22 cellular contexts compared by ENCODE assay signal in the genomic region with DNA sequence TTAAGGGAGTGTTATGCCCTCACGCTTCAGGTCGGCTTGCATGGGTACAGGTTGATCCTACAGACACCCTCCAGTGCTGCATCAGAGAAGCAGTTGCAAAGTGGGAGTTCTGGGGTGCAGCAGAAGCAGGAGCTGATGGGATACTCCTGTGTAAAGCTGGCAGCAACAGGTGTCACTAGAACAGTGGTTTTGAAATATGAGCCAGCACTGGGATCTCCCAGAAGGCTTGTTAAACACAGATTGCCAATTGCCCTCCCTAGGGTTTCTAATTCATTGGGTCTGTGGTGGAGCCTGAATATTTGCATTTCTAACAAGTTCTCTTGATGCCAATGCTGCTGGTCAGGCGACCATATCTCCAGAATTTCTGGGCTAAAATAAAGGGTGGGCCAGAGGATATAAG.
A peak's percentile ranks its signal among the peaks of the same experiment; 100 is the strongest.
DNase-seq lines count a peak whose midpoint lies in the region; ATAC-seq lines count a peak whose summit lies in the region.
"Had no signal": no experiment of that assay in that cellular context is flagged by ENCODE, and none has a peak within 500 bp of the region (broad histone marks: within the 10 kb centered on the region; RNA-seq: fewer than 3 reads in every experiment).

No MANE protein-coding gene starts in this region.

- H3K4me3 ChIP-seq in SJCRH30, result no peak overlapping the region
- H3K4me3 ChIP-seq: right lobe of liver, suprapubic skin, upper lobe of right lung had no signal

- peaks cover 6% of the 10 kb centered on the region for H3K27me3 Mint-ChIP-seq in activated T-cell treated with anti-CD3 and anti-CD28 coated beads, Interleukin-2, amount 50 U/mL, for 24 hours
- H3K27me3 Mint-ChIP-seq: stimulated activated memory B cell treated with anti-CD40 and anti-IgM and Interleukin-4, amounts not matched to agents 10 μg/mL and 1 μg/mL and 100 μg/mL, for 72 hours had no signal

- H3K9me3 ChIP-seq in SJCRH30 (replicated peaks), result no peaks in the 10 kb centered on the region
- H3K9me3 ChIP-seq: right lobe of liver, suprapubic skin, upper lobe of right lung had no signal

- no peaks in the 10 kb centered on the region for H3K36me3 Mint-ChIP-seq in activated naive CD4-positive, alpha-beta T cell treated with anti-CD3 and anti-CD28 coated beads, Interleukin-2, amount 50 U/mL, for 72 hours
- H3K36me3 Mint-ChIP-seq in activated T-cell treated with anti-CD3 and anti-CD28 coated beads, Interleukin-2, amount 50 U/mL, for 24 hours (ENCODE audit: low read depth), result no peaks in the 10 kb centered on the region
- H3K36me3 Mint-ChIP-seq: CD14-positive monocyte; stimulated activated memory B cell treated with anti-CD40 and anti-IgM and Interleukin-4, amounts not matched to agents 10 μg/mL and 1 μg/mL and 100 μg/mL, for 72 hours had no signal

- H3K27ac ChIP-seq in SJCRH30, result no peak overlapping the region
- H3K27ac ChIP-seq: brain microvascular endothelial cell, right lobe of liver, suprapubic skin, upper lobe of right lung had no signal

- no peaks in the 10 kb centered on the region for H3K36me3 ChIP-seq in SJCRH30
- H3K36me3 ChIP-seq: brain microvascular endothelial cell, right lobe of liver, suprapubic skin, upper lobe of right lung had no signal

- no peak overlapping the region for H3K4me3 Mint-ChIP-seq in activated T-cell treated with anti-CD3 and anti-CD28 coated beads, Interleukin-2, amount 50 U/mL, for 24 hours
- H3K4me3 Mint-ChIP-seq: activated naive CD4-positive, alpha-beta T cell treated with anti-CD3 and anti-CD28 coated beads for 36 hours; activated T-helper 1 cell treated with anti-CD3 and anti-CD28 coated beads, Interleukin-12 subunit alpha, Interleukin-12 subunit beta, Interleukin-2, Interleukin-4 antibody, amounts not matched to agents 30 ng/mL and 10 ng/mL and 1 ng/mL, durations not matched to agents 14 hours and 24 hours and 36 hours; CD14-positive monocyte; stimulated activated memory B cell treated with anti-CD40 and anti-IgM and Interleukin-4, amounts not matched to agents 10 μg/mL and 1 μg/mL and 100 μg/mL, for 72 hours had no signal

- no peaks in the 10 kb centered on the region for H3K27me3 ChIP-seq in SJCRH30
- H3K27me3 ChIP-seq: brain microvascular endothelial cell, right lobe of liver, suprapubic skin had no signal

- peaks cover 17% of the 10 kb centered on the region for H3K4me1 ChIP-seq in SJCRH30
- H3K4me1 ChIP-seq: right lobe of liver, suprapubic skin, upper lobe of right lung had no signal

- peak; percentile 76 for DNase-seq in DMS 273 treated with DMSO at 0.1 percent for 48 hours (lab: John Stamatoyannopoulos, UW)
- peak; percentile 30 for DNase-seq in NCI-H1092 treated with DMSO at 0.1 percent for 48 hours (lab: John Stamatoyannopoulos, UW)
- DNase-seq in NCI-H2107 treated with DMSO at 0.1 percent for 48 hours (lab: John Stamatoyannopoulos, UW; ENCODE audit: unreplicated experiment), result peak; percentile 95
- DNase-seq in SJCRH30, result peak; percentile 67 to 83
- DNase-seq in activated CD4-positive, alpha-beta T cell treated with anti-CD3 and anti-CD28 coated beads, Interleukin-2, amount 50 U/mL, for 48 hours, result no peak
- DNase-seq in activated naive CD4-positive, alpha-beta T cell treated with anti-CD3 and anti-CD28 coated beads, Interleukin-2, amount 50 U/mL, for 72 hours (ENCODE audit: low spot score in 2 of 2), result no peak
- DNase-seq in activated T-cell treated with anti-CD3 and anti-CD28 coated beads, Interleukin-2, amount 50 U/mL, for 24 hours, result no peak
- DNase-seq: activated naive CD4-positive, alpha-beta T cell treated with anti-CD3 and anti-CD28 coated beads for 36 hours; brain microvascular endothelial cell; Calu3; Karpas-422; left ventricle myocardium superior; NCI-H226; right lobe of liver; stimulated activated CD4-positive, alpha-beta T cell treated with anti-CD3 and anti-CD28 coated beads, Interleukin-4, amount 100 ng/mL, for 4 hours; upper lobe of right lung had no signal

- no peaks in the 10 kb centered on the region for H3K4me1 Mint-ChIP-seq in activated T-cell treated with anti-CD3 and anti-CD28 coated beads, Interleukin-2, amount 50 U/mL, for 24 hours (ENCODE audit: low read depth)
- H3K4me1 Mint-ChIP-seq: CD14-positive monocyte; stimulated activated memory B cell treated with anti-CD40 and anti-IgM and Interleukin-4, amounts not matched to agents 10 μg/mL and 1 μg/mL and 100 μg/mL, for 72 hours had no signal

- peaks cover 0 to 6% of the 10 kb centered on the region in 2 donors for H3K9me3 Mint-ChIP-seq in activated naive CD4-positive, alpha-beta T cell treated with anti-CD3 and anti-CD28 coated beads, Interleukin-2, amount 50 U/mL, for 72 hours
- H3K9me3 Mint-ChIP-seq in activated T-cell treated with anti-CD3 and anti-CD28 coated beads, Interleukin-2, amount 50 U/mL, for 24 hours, result no peaks in the 10 kb centered on the region
- H3K9me3 Mint-ChIP-seq: activated naive CD4-positive, alpha-beta T cell treated with anti-CD3 and anti-CD28 coated beads for 36 hours; activated T-helper 1 cell treated with anti-CD3 and anti-CD28 coated beads, Interleukin-12 subunit alpha, Interleukin-12 subunit beta, Interleukin-2, Interleukin-4 antibody, amounts not matched to agents 30 ng/mL and 10 ng/mL and 1 ng/mL, durations not matched to agents 14 hours and 24 hours and 36 hours; stimulated activated memory B cell treated with anti-CD40 and anti-IgM and Interleukin-4, amounts not matched to agents 10 μg/mL and 1 μg/mL and 100 μg/mL, for 72 hours had no signal

- no peak overlapping the region for H3K27ac Mint-ChIP-seq in activated naive CD4-positive, alpha-beta T cell treated with anti-CD3 and anti-CD28 coated beads, Interleukin-2, amount 50 U/mL, for 72 hours
- no peak overlapping the region for H3K27ac Mint-ChIP-seq in activated T-cell treated with anti-CD3 and anti-CD28 coated beads, Interleukin-2, amount 50 U/mL, for 24 hours
- H3K27ac Mint-ChIP-seq: activated naive CD4-positive, alpha-beta T cell treated with anti-CD3 and anti-CD28 coated beads for 36 hours; activated T-helper 1 cell treated with anti-CD3 and anti-CD28 coated beads, Interleukin-12 subunit alpha, Interleukin-12 subunit beta, Interleukin-2, Interleukin-4 antibody, amounts not matched to agents 30 ng/mL and 10 ng/mL and 1 ng/mL, durations not matched to agents 14 hours and 24 hours and 36 hours; progenitor cell of endocrine pancreas; stimulated activated memory B cell treated with anti-CD40 and anti-IgM and Interleukin-4, amounts not matched to agents 10 μg/mL and 1 μg/mL and 100 μg/mL, for 72 hours had no signal

- ATAC-seq in activated naive CD4-positive, alpha-beta T cell treated with anti-CD3 and anti-CD28 coated beads, Interleukin-2, amount 50 U/mL, for 72 hours, result no peak
- ATAC-seq: HepG2; left ventricle myocardium superior; right lobe of liver; stimulated activated memory B cell treated with anti-CD40 and anti-IgM and Interleukin-4, amounts not matched to agents 10 μg/mL and 1 μg/mL and 100 μg/mL, for 72 hours; upper lobe of right lung had no signal

Comparison
In these comparisons a context has a peak if more than half of its experiments do, and no peak if none do; other contexts are left out.
1. DNase-seq: peak in DMS 273 treated with DMSO at 0.1 percent for 48 hours (single experiment), NCI-H1092 treated with DMSO at 0.1 percent for 48 hours (single experiment), NCI-H2107 treated with DMSO at 0.1 percent for 48 hours (single experiment) and SJCRH30 (2 of 2); none in activated CD4-positive, alpha-beta T cell treated with anti-CD3 and anti-CD28 coated beads, Interleukin-2, amount 50 U/mL, for 48 hours (0 of 2), activated naive CD4-positive, alpha-beta T cell treated with anti-CD3 and anti-CD28 coated beads, Interleukin-2, amount 50 U/mL, for 72 hours (0 of 2) and activated T-cell treated with anti-CD3 and anti-CD28 coated beads, Interleukin-2, amount 50 U/mL, for 24 hours (single experiment).